In the genomic region with DNA sequence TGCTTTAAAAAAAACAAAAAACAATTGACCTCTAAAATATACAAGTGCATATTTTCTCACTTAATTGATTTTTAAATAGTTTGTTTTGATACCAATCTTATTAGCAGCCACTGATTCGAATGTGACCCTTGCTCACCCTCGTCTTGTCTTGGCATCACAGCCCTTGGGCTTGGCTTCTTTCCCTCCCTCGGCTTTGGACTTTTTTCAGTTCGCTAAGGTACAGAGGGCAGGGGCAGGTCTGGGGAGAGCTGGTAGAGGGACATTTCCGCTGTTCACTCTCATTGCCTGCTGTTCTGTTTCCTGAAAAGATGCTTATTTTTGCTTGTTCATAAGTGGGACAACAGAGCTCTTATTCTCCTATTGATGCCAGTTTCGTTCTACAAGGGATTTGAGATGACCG, we compare ENCODE assay signal across 33 cellular contexts.
"Had no signal": no experiment of that assay in that cellular context is flagged by ENCODE, and none has a peak within 500 bp of the region (broad histone marks: within the 10 kb centered on the region; RNA-seq: fewer than 3 reads in every experiment).

No MANE protein-coding gene starts in this region.

- DNase-seq: activated CD4-positive, alpha-beta T cell treated with anti-CD3 and anti-CD28 coated beads for 36 hours; activated CD4-positive, alpha-beta T cell treated with anti-CD3 and anti-CD28 coated beads, Interleukin-2, amount 10 ng/mL, durations not matched to agents 7 days and 5 days; activated CD4-positive, alpha-beta T cell treated with anti-CD3 and anti-CD28 coated beads, Interleukin-2, amount 50 U/mL, for 48 hours; activated CD8-positive, alpha-beta T cell treated with anti-CD3 and anti-CD28 coated beads, Interleukin-2, amount 10 ng/mL, durations not matched to agents 7 days and 5 days; activated gamma-delta T cell; activated naive CD4-positive, alpha-beta T cell treated with Interleukin-2 at 50 U/mL for 16 hours; activated naive CD8-positive, alpha-beta T cell treated with anti-CD3 and anti-CD28 coated beads, Interleukin-2, amount 10 ng/mL, durations not matched to agents 7 days and 5 days; activated T-cell treated with anti-CD3 and anti-CD28 coated beads, Interleukin-2, amount 50 U/mL, for 24 hours; amygdala; MM.1S; MV-4-11; NCI-H1092; NCI-H1436 treated with DMSO at 0.1 percent for 48 hours; NCI-H1694 treated with DMSO at 0.1 percent for 48 hours; NCI-H2029 treated with DMSO at 0.1 percent for 48 hours; NCI-H2107; NCI-H2171; NCI-H226; NCI-H446 treated with DMSO at 0.1 percent for 48 hours; NCI-H524; NCI-H69; SHP77 treated with DMSO at 0.1 percent for 48 hours; SK-N-SH had no signal

- H3K27ac ChIP-seq: ascending aorta, cardiac muscle cell, KMS-11, SJSA1 had no signal

- H3K9me2 ChIP-seq: SK-N-SH had no signal

- H3K36me3 Mint-ChIP-seq: activated naive CD4-positive, alpha-beta T cell treated with anti-CD3 and anti-CD28 coated beads, Interleukin-2, amount 50 U/mL, for 24 hours; WTC11 had no signal

- H3K9ac ChIP-seq: KMS-11, SK-N-SH had no signal

- H3K27me3 Mint-ChIP-seq: activated CD4-positive, alpha-beta T cell treated with anti-CD3 and anti-CD28 coated beads, Interleukin-2, amount 10 ng/mL, durations not matched to agents 7 days and 5 days; activated naive CD4-positive, alpha-beta T cell treated with anti-CD3 and anti-CD28 coated beads, Interleukin-2, amount 50 U/mL, for 24 hours; activated naive CD8-positive, alpha-beta T cell treated with anti-CD3 and anti-CD28 coated beads, Interleukin-2, amount 10 ng/mL, durations not matched to agents 7 days and 5 days had no signal

- H3K4me1 ChIP-seq: ascending aorta, SJSA1 had no signal

- H3K4me1 Mint-ChIP-seq: WTC11 had no signal

- H3K27ac Mint-ChIP-seq: activated CD4-positive, alpha-beta T cell treated with anti-CD3 and anti-CD28 coated beads for 36 hours; activated CD4-positive, alpha-beta T cell treated with anti-CD3 and anti-CD28 coated beads, Interleukin-2, amount 10 ng/mL, durations not matched to agents 7 days and 5 days; activated CD8-positive, alpha-beta T cell treated with anti-CD3 and anti-CD28 coated beads, Interleukin-2, amount 10 ng/mL, durations not matched to agents 7 days and 5 days; activated naive CD4-positive, alpha-beta T cell treated with anti-CD3 and anti-CD28 coated beads, Interleukin-2, amount 50 U/mL, for 24 hours; activated naive CD8-positive, alpha-beta T cell treated with anti-CD3 and anti-CD28 coated beads, Interleukin-2, amount 10 ng/mL, durations not matched to agents 7 days and 5 days; activated T-cell treated with anti-CD3 and anti-CD28 coated beads, Interleukin-2, amount 50 U/mL, for 24 hours; activated T-helper 2 cell treated with anti-CD3 and anti-CD28 coated beads, Interferon-gamma antibody, Interleukin-2, Interleukin-4, amounts not matched to agents 10 μg/mL and 5 μg/mL and 100 μg/mL, durations not matched to agents 14 hours and 24 hours and 36 hours; T-helper 1 cell treated with Interleukin-12 subunit alpha and Interleukin-12 subunit beta and Interleukin-4 antibody, amounts not matched to agents 30 μg/mL and 1 μg/mL, for 36 hours; T-helper 2 cell treated with Interferon-gamma antibody and Interleukin-4, amounts not matched to agents 5 μg/mL and 100 μg/mL, for 36 hours; WTC11 had no signal

- H3K36me3 ChIP-seq: ascending aorta, cardiac muscle cell, SJSA1 had no signal

- ATAC-seq: activated CD8-positive, alpha-beta T cell treated with anti-CD3 and anti-CD28 coated beads, Interleukin-2, amount 10 ng/mL, durations not matched to agents 7 days and 5 days; Panc1; WTC11 had no signal

- H3K27me3 ChIP-seq: ascending aorta, cardiac muscle cell, SJSA1 had no signal

- H3K9me3 ChIP-seq: ascending aorta, SJSA1, SK-N-SH had no signal

- H3K9me3 Mint-ChIP-seq: activated CD4-positive, alpha-beta T cell treated with anti-CD3 and anti-CD28 coated beads, Interleukin-2, amount 10 ng/mL, durations not matched to agents 7 days and 5 days; activated naive CD4-positive, alpha-beta T cell treated with anti-CD3 and anti-CD28 coated beads, Interleukin-2, amount 50 U/mL, for 24 hours; activated naive CD8-positive, alpha-beta T cell treated with anti-CD3 and anti-CD28 coated beads, Interleukin-2, amount 10 ng/mL, durations not matched to agents 7 days and 5 days; activated T-cell treated with anti-CD3 and anti-CD28 coated beads, Interleukin-2, amount 50 U/mL, for 24 hours; activated T-helper 2 cell treated with anti-CD3 and anti-CD28 coated beads, Interferon-gamma antibody, Interleukin-2, Interleukin-4, amounts not matched to agents 10 μg/mL and 5 μg/mL and 100 μg/mL, durations not matched to agents 14 hours and 24 hours and 36 hours; T-helper 1 cell treated with Interleukin-12 subunit alpha and Interleukin-12 subunit beta and Interleukin-4 antibody, amounts not matched to agents 30 μg/mL and 1 μg/mL, for 36 hours; T-helper 2 cell treated with Interferon-gamma antibody and Interleukin-4, amounts not matched to agents 5 μg/mL and 100 μg/mL, for 36 hours; WTC11 had no signal

- H3K4me3 ChIP-seq: ascending aorta, cardiac muscle cell, SJSA1 had no signal

- H3K4me3 Mint-ChIP-seq: activated CD4-positive, alpha-beta T cell treated with anti-CD3 and anti-CD28 coated beads for 36 hours; activated CD4-positive, alpha-beta T cell treated with anti-CD3 and anti-CD28 coated beads, Interleukin-2, amount 10 ng/mL, durations not matched to agents 7 days and 5 days; activated CD8-positive, alpha-beta T cell treated with anti-CD3 and anti-CD28 coated beads, Interleukin-2, amount 10 ng/mL, durations not matched to agents 7 days and 5 days; activated naive CD8-positive, alpha-beta T cell treated with anti-CD3 and anti-CD28 coated beads, Interleukin-2, amount 10 ng/mL, durations not matched to agents 7 days and 5 days; activated T-cell treated with anti-CD3 and anti-CD28 coated beads, Interleukin-2, amount 50 U/mL, for 24 hours; T-helper 1 cell treated with Interleukin-12 subunit alpha and Interleukin-12 subunit beta and Interleukin-4 antibody, amounts not matched to agents 30 μg/mL and 1 μg/mL, for 36 hours; T-helper 2 cell treated with Interferon-gamma antibody and Interleukin-4, amounts not matched to agents 5 μg/mL and 100 μg/mL, for 36 hours; WTC11 had no signal

- H3K4me2 ChIP-seq: KMS-11, SK-N-SH had no signal
